In genomic region chr13:66558511-66558910, GRCh38 we compare ENCODE assay signal across 14 cellular contexts.
DNase-seq lines count a peak whose midpoint lies in the region; ATAC-seq and TF ChIP-seq lines count a peak whose summit lies in the region.
"Had no signal": no experiment of that assay in that cellular context is flagged by ENCODE, and none has a peak within 500 bp of the region (broad histone marks: within the 10 kb centered on the region; RNA-seq: fewer than 3 reads in every experiment).

No MANE protein-coding gene starts in this region.

- H3K27ac Mint-ChIP-seq in neural progenitor cell: peak overlapping the region; percentile 87

- no peaks in the 10 kb centered on the region for H4K20me1 ChIP-seq in neural progenitor cell (ENCODE audit: low read depth)

- H3K27ac ChIP-seq in neural progenitor cell: no peak overlapping the region
- no peak overlapping the region for H3K27ac ChIP-seq in trophoblast cell (ENCODE audit: low read depth, low read length)
- H3K27ac ChIP-seq: testis had no signal

- H3K14ac ChIP-seq in trophoblast cell (ENCODE audit: low read length): no peak overlapping the region

- H2AFZ ChIP-seq in neural progenitor cell (replicated peaks) (no peak overlapping the region), trophoblast cell (ENCODE audit: insufficient read depth, low read length, poor library complexity) (no peak overlapping the region)

- no CpG with 5 or more reads among the region's 2 CpGs for WGBS in trophoblast cell (ENCODE audit: extremely low coverage, insufficient coverage, insufficient read length)

- H3K4me1 Mint-ChIP-seq in neural progenitor cell: peaks cover 28% of the 10 kb centered on the region

- H2BK120ac ChIP-seq in trophoblast cell (ENCODE audit: insufficient read depth, low read length, poor library complexity): no peak overlapping the region

- no peak overlapping the region for H2BK12ac ChIP-seq in trophoblast cell (ENCODE audit: low read length)

- H3K4ac ChIP-seq in trophoblast cell (ENCODE audit: low read depth, low read length): no peak overlapping the region

- H3K9me3 Mint-ChIP-seq in neural progenitor cell: peaks cover 29% of the 10 kb centered on the region

- H3K36me3 Mint-ChIP-seq in neural progenitor cell: peaks cover 10% of the 10 kb centered on the region

- no peak overlapping the region for H3K18ac ChIP-seq in trophoblast cell (ENCODE audit: low read length)

- H3K27me3 Mint-ChIP-seq in neural progenitor cell (ENCODE audit: insufficient read depth, low read depth): peaks cover 5% of the 10 kb centered on the region

- H3K4me1 ChIP-seq in neural progenitor cell (no peaks in the 10 kb centered on the region), trophoblast cell (ENCODE audit: control insufficient read depth in 1 of 2, insufficient read depth in 2 of 2, low read length in 2 of 2) (peaks cover 0 to 5% of the 10 kb centered on the region in 2 experiments)
- H3K4me1 ChIP-seq: testis had no signal

- H3K27me3 ChIP-seq in H7 (ENCODE audit: control insufficient read depth, insufficient read depth, low read length): no peaks in the 10 kb centered on the region
- no peaks in the 10 kb centered on the region for H3K27me3 ChIP-seq in neural progenitor cell
- H3K27me3 ChIP-seq in trophoblast cell (ENCODE audit: insufficient read depth, low read length): no peaks in the 10 kb centered on the region
- H3K27me3 ChIP-seq: testis had no signal

- H3K9ac ChIP-seq in neural progenitor cell (no peak overlapping the region), trophoblast cell (ENCODE audit: low read length) (no peak overlapping the region)

- no peak for TF ChIP-seq CTCF in choroid plexus epithelial cell (conservative IDR thresholded peaks at IDR 0.05; ENCODE audit: low read depth, low read length)
- no peak for TF ChIP-seq CTCF in neural progenitor cell (IDR thresholded peaks at IDR 0.05)

- H3K36me3 ChIP-seq in H7 (replicated peaks; ENCODE audit: control insufficient read depth, insufficient read depth, low read length): no peaks in the 10 kb centered on the region
- H3K36me3 ChIP-seq in neural progenitor cell: no peaks in the 10 kb centered on the region
- no peaks in the 10 kb centered on the region for H3K36me3 ChIP-seq in trophoblast cell (ENCODE audit: control insufficient read depth in 1 of 2, insufficient read depth in 2 of 2, low read length in 2 of 2)

- ATAC-seq in HG03469 (IDR thresholded peaks at IDR 0.05; ENCODE audit: unreplicated experiment): no peak

- H3K4me3 Mint-ChIP-seq in neural progenitor cell: no peak overlapping the region

- H4K91ac ChIP-seq in trophoblast cell (ENCODE audit: low read depth, low read length): no peak overlapping the region

- DNase-seq in H7 (peak; percentile 3), NOMO-1 treated with DMSO at 0.1 percent for 48 hours (lab: John Stamatoyannopoulos, UW; ENCODE audit: unreplicated experiment) (peak; percentile 85), choroid plexus epithelial cell (ENCODE audit: low read depth) (peak; percentile 79), neural progenitor cell (ENCODE audit: low spot score) (peak; percentile 33), HT-29 (ENCODE audit: low spot score) (no peak), trophoblast cell (no peak)
- DNase-seq in activated CD8-positive, alpha-beta memory T cell treated with anti-CD3 and anti-CD28 coated beads, Interleukin-2, amount 50 U/mL, for 48 hours: no peak
- DNase-seq: activated naive CD4-positive, alpha-beta T cell treated with anti-CD3 and anti-CD28 coated beads, Interleukin-2, amount 50 U/mL, for 16 hours; kidney glomerular epithelial cell; NCI-H1092; NK-92 treated with Interleukin-12 subunit alpha and Interleukin-12 subunit beta, amount 100 ng/mL, for 24 hours; stimulated activated CD4-positive, alpha-beta T cell treated with anti-CD3 and anti-CD28 coated beads, Interleukin-15, amount 100 ng/mL, for 24 hours; testis had no signal

- H3K4me2 ChIP-seq in neural progenitor cell (no peak overlapping the region), trophoblast cell (ENCODE audit: low read length) (no peak overlapping the region)

- no peak overlapping the region for H3K4me3 ChIP-seq in H7 (ENCODE audit: insufficient read depth, low read depth, low read length)
- H3K4me3 ChIP-seq in choroid plexus epithelial cell (ENCODE audit: low read depth, low read length): no peak overlapping the region
- no peak overlapping the region for H3K4me3 ChIP-seq in neural progenitor cell
- H3K4me3 ChIP-seq in trophoblast cell (ENCODE audit: low read depth, low read length): no peak overlapping the region
- H3K4me3 ChIP-seq: testis had no signal

- no peaks in the 10 kb centered on the region for H3K79me1 ChIP-seq in trophoblast cell (ENCODE audit: low read length)

- no peaks in the 10 kb centered on the region for H3K9me3 ChIP-seq in neural progenitor cell (ENCODE audit: low read depth)
- H3K9me3 ChIP-seq in trophoblast cell (ENCODE audit: insufficient read depth, low read depth, low read length): no peaks in the 10 kb centered on the region
- H3K9me3 ChIP-seq: testis had no signal

- no peak overlapping the region for H4K8ac ChIP-seq in trophoblast cell (ENCODE audit: low read depth, low read length)

- H2BK5ac ChIP-seq in trophoblast cell (ENCODE audit: low read depth, low read length, poor library complexity): no peak overlapping the region

- H4K12ac ChIP-seq in trophoblast cell (ENCODE audit: low read depth, low read length): no peak overlapping the region

- no peaks in the 10 kb centered on the region for H3F3A ChIP-seq in neural progenitor cell (ENCODE audit: low read depth)

- no peak overlapping the region for H2AK5ac ChIP-seq in trophoblast cell (ENCODE audit: low read length)

- H3K79me2 ChIP-seq in neural progenitor cell (ENCODE audit: low read depth): no peaks in the 10 kb centered on the region
- no peaks in the 10 kb centered on the region for H3K79me2 ChIP-seq in trophoblast cell (ENCODE audit: control insufficient read depth, insufficient read depth, low read length, poor library complexity)

- H3K23ac ChIP-seq in trophoblast cell (ENCODE audit: low read length): no peak overlapping the region

Comparison
In these comparisons a context has a peak if more than half of its experiments do, and no peak if none do; other contexts are left out.
1. DNase-seq: peak in H7 (single experiment), NOMO-1 treated with DMSO at 0.1 percent for 48 hours (single experiment), choroid plexus epithelial cell (single experiment) and neural progenitor cell (single experiment); none in HT-29 (single experiment), activated CD8-positive, alpha-beta memory T cell treated with anti-CD3 and anti-CD28 coated beads, Interleukin-2, amount 50 U/mL, for 48 hours (single experiment) and trophoblast cell (0 of 2).